ENCODE assay signal across 36 cellular contexts in genomic region chr1:38697387-38697786, GRCh38.
"Had no signal": no experiment of that assay in that cellular context is flagged by ENCODE, and none has a peak within 500 bp of the region (broad histone marks: within the 10 kb centered on the region; RNA-seq: fewer than 3 reads in every experiment).

No MANE protein-coding gene starts in this region.

- H3K4me3 ChIP-seq: MG63 had no signal

- H3K9ac ChIP-seq: KMS-11 had no signal

- DNase-seq: Karpas-422, Kasumi-1, MG63, MM.1S, MV-4-11, NCI-H1048, NCI-H1092, NCI-H1092 treated with DMSO at 0.1 percent for 48 hours, NCI-H1105, NCI-H1105 treated with DMSO at 0.1 percent for 48 hours, NCI-H1417, NCI-H1417 treated with DMSO at 0.1 percent for 48 hours, NCI-H1436, NCI-H1436 treated with DMSO at 0.1 percent for 48 hours, NCI-H146, NCI-H1694, NCI-H1694 treated with DMSO at 0.1 percent for 48 hours, NCI-H187, NCI-H187 treated with DMSO at 0.1 percent for 48 hours, NCI-H1930, NCI-H2029, NCI-H2029 treated with DMSO at 0.1 percent for 48 hours, NCI-H2081, NCI-H2081 treated with DMSO at 0.1 percent for 48 hours, NCI-H2107, NCI-H2171, NCI-H2171 treated with DMSO at 0.1 percent for 48 hours, NCI-H2227 treated with DMSO at 0.1 percent for 48 hours, NCI-H226, NCI-H345, NCI-H446, NCI-H446 treated with DMSO at 0.1 percent for 48 hours, NCI-H510A, NCI-H510A treated with DMSO at 0.1 percent for 48 hours, NCI-H524 had no signal

- H3K27ac ChIP-seq: KMS-11 had no signal

- H3K9me3 ChIP-seq: MG63 had no signal

- H3K4me2 ChIP-seq: KMS-11 had no signal

- H3K36me3 ChIP-seq: MG63 had no signal
